8 cellular contexts compared by ENCODE assay signal in genomic region chr22:38982008-38982927, GRCh38. TPM values are rescaled to one million over a fixed set of nuclear protein-coding genes. Genes with fewer than 3 reads are reported as not detected.
DNase-seq lines count a peak whose midpoint lies in the region; ATAC-seq, FAIRE-seq and TF ChIP-seq lines count a peak whose summit lies in the region.

Gene APOBEC3B, plus strand, starts transcription at chr22:38982347. Its CDS starts 107 bp downstream, at chr22:38982454.

- dilution Hi-C loops in endothelial cell of umbilical vein (cut with MboI; ENCODE audit: extremely low pct_ligation_motif_present, low sequenced_read_pairs) = no loop called here

- POLR2A ChIA-PET in endothelial cell of umbilical vein (lab: Charles Lee) = interaction anchor here (0.7 kb wide), 1 partner anchor 333 kb away, joined by 3 read pairs; no protein-coding TSS in a partner anchor

- no peaks in the 10 kb centered on the region for H3K9me1 ChIP-seq in endothelial cell of umbilical vein (replicated peaks; ENCODE audit: control insufficient read depth, extremely low read depth, insufficient read depth, low read length)

- CTCF ChIA-PET in endothelial cell of umbilical vein (lab: Charles Lee) = interaction anchor here (1.0 to 2.7 kb wide), 7 partner anchors 8 to 213 kb away, joined by 3 to 9 read pairs (median 5); no protein-coding TSS in a partner anchor

- H3K4me1 ChIP-seq in endothelial cell of umbilical vein (ENCODE audit: control insufficient read depth, extremely low read depth, insufficient read depth, low read length) (peaks cover 2% of the 10 kb centered on the region), mucosa of descending colon (ENCODE audit: low read depth) (no peaks in the 10 kb centered on the region)

- no peaks in the 10 kb centered on the region for H3K27me3 ChIP-seq in endothelial cell of umbilical vein (ENCODE audit: control insufficient read depth in 2 of 2, insufficient read depth in 2 of 2, low read length in 2 of 2)

- no peak for TF ChIP-seq POLR2A in endothelial cell of umbilical vein (IDR thresholded peaks at IDR 0.05; ENCODE audit: low read depth, low read length)

- H3K36me3 ChIP-seq in endothelial cell of umbilical vein (ENCODE audit: control insufficient read depth in 2 of 2, extremely low read depth in 1 of 2, insufficient read depth in 2 of 2, low read length in 2 of 2) (no peaks in the 10 kb centered on the region), mucosa of descending colon (ENCODE audit: low read depth) (no peaks in the 10 kb centered on the region)

- intact Hi-C loops in endothelial cell of umbilical vein (cut with micrococcal nuclease) = loop anchor here (1.0 to 10.0 kb wide), 2 partner anchors 57 to 110 kb away; partner anchors contain the start of gene CBX6
- intact Hi-C loops in mucosa of descending colon (cut with DNase I, micrococcal nuclease) = no loop called here

- peak; percentile 62 for ATAC-seq in HG02571 (IDR thresholded peaks at IDR 0.05; ENCODE audit: unreplicated experiment)
- ATAC-seq in mucosa of descending colon = peak; percentile 92

- H3K4me3 ChIP-seq in endothelial cell of umbilical vein (replicated peaks in 1 of 3; ENCODE audit: insufficient read depth in 1 of 3, low read depth in 1 of 3, low read length in 3 of 3) (peak within 1 kb of the TSS; percentile 3 to 40 (median 28)), mucosa of descending colon (no peak within 1 kb of the TSS)

- BruUV-seq in endothelial cell of umbilical vein (replicated peaks; lab: Mats Ljungman, UMichigan) = TSS peak; percentile 73

- peak within 1 kb of the TSS; percentile 73 for H2AFZ ChIP-seq in endothelial cell of umbilical vein (ENCODE audit: low read depth, low read length)

- peak within 1 kb of the TSS; percentile 18 for H3K4me2 ChIP-seq in endothelial cell of umbilical vein (ENCODE audit: insufficient read depth, low read length)

- no peak for TF ChIP-seq CTCF in endothelial cell of umbilical vein (IDR thresholded peaks at IDR 0.05; ENCODE audit: extremely low read depth in 1 of 2, insufficient read depth in 1 of 2, low read depth in 1 of 2, low read length in 2 of 2)
- TF ChIP-seq CTCF in mucosa of descending colon (IDR thresholded peaks at IDR 0.05) = no peak

- FAIRE-seq in endothelial cell of umbilical vein (lab: Jason Lieb, UNC) = peak; percentile 98

- H3K9me3 ChIP-seq in endothelial cell of umbilical vein (replicated peaks; ENCODE audit: control insufficient read depth, insufficient read depth, low read length) = no peaks in the 10 kb centered on the region
- no peaks in the 10 kb centered on the region for H3K9me3 ChIP-seq in mucosa of descending colon

- H3K9ac ChIP-seq in endothelial cell of umbilical vein (replicated peaks; ENCODE audit: extremely low read depth, insufficient read depth, low read length) = peak within 1 kb of the TSS; percentile 27

- H4K20me1 ChIP-seq in endothelial cell of umbilical vein (replicated peaks; ENCODE audit: control insufficient read depth, extremely low read depth, insufficient read depth, low read length) = no peaks in the 10 kb centered on the region

- peak; percentile 93 for DNase-seq in GM03348 (ENCODE audit: low spot score)
- peak; percentile 84 for DNase-seq in NCI-H226
- peak; percentile 27 to 45 for DNase-seq in activated CD8-positive, alpha-beta memory T cell treated with anti-CD3 and anti-CD28 coated beads for 1 hour (ENCODE audit: extremely low read depth in 1 of 2, low read depth in 1 of 2)
- peak; percentile 79 for DNase-seq in endothelial cell of umbilical vein (ENCODE audit: low read depth, low spot score)
- DNase-seq in mucosa of descending colon = peak; percentile 79 to 95 (median 89)
- peak; percentile 57 to 60 for DNase-seq in stimulated activated CD8-positive, alpha-beta memory T cell treated with anti-CD3 and anti-CD28 coated beads, Interleukin-2, amount 100 ng/mL, for 48 hours (ENCODE audit: low read depth in 2 of 2)
- DNase-seq in cerebellar nuclear complex (lab: John Stamatoyannopoulos, UW) = no peak

- no peaks in the 10 kb centered on the region for H3K79me2 ChIP-seq in endothelial cell of umbilical vein (ENCODE audit: control insufficient read depth, insufficient read depth, low read length)

- no peak within 1 kb of the TSS for H3K27ac ChIP-seq in endothelial cell of umbilical vein (ENCODE audit: insufficient read depth, low read depth, low read length)

TF ChIP-seq in endothelial cell of umbilical vein, 7 proteins besides CTCF, POLR2A, EP300 and RAD21:
- no peak for TF ChIP-seq POLR2AphosphoS5 (IDR thresholded peaks at IDR 0.05; ENCODE audit: insufficient read depth, low read depth, low read length)
- no peak for TF ChIP-seq EZH2 (IDR thresholded peaks at IDR 0.05; ENCODE audit: borderline replicate concordance, low read depth, low read length, severe bottlenecking)
- peak; percentile 75 for TF ChIP-seq FOS (IDR thresholded peaks at IDR 0.05; ENCODE audit: borderline replicate concordance, insufficient read depth, low read length)
- no peak for TF ChIP-seq GATA2 (IDR thresholded peaks at IDR 0.05; ENCODE audit: insufficient read depth, insufficient read length, low read depth, low read length)
- TF ChIP-seq JUN (IDR thresholded peaks at IDR 0.05; ENCODE audit: borderline replicate concordance, insufficient read depth, insufficient read length, low read depth) = peak; percentile 51
- no peak for TF ChIP-seq MYC (IDR thresholded peaks at IDR 0.05; ENCODE audit: low read depth, low read length)

RNA-seq across cellular contexts. Expression of gene APOBEC3B, which starts in this region (rescaled TPM):
- total RNA-seq in endothelial cell of umbilical vein (10.3 and 13.6 TPM in 2 replicates), mucosa of descending colon (10 to 100 TPM in 2 of 3 donors, 1 to 10 TPM in 1; 8.4 to 49.5 (median 23.6) TPM)
- polyA plus RNA-seq in endothelial cell of umbilical vein = 16.5 and 19.9 TPM in 2 replicates
- polyA plus RNA-seq in endothelial cell of umbilical vein (2011; cell fraction: cytosol; rRNA removed) = 19.6 and 23.6 TPM in 2 replicates
- 10.5 and 13.5 TPM in 2 replicates for polyA plus RNA-seq in endothelial cell of umbilical vein (2011; cell fraction: nucleus; rRNA removed)
- 5.6 and 15.0 TPM in 2 replicates for polyA plus RNA-seq in endothelial cell of umbilical vein (2012)
- polyA minus RNA-seq in endothelial cell of umbilical vein = 12.8 and 13.5 TPM in 2 replicates
- 11.3 TPM for polyA minus RNA-seq in endothelial cell of umbilical vein (2011; cell fraction: cytosol; rRNA and poly(A)+ RNA removed)
- 2.2 and 4.3 TPM in 2 replicates for polyA minus RNA-seq in endothelial cell of umbilical vein (2011; cell fraction: nucleus; rRNA and poly(A)+ RNA removed)

Comparison
In these comparisons a context has a peak if more than half of its experiments do, and no peak if none do; other contexts are left out.
1. DNase-seq: peak in GM03348 (single experiment), NCI-H226 (single experiment), activated CD8-positive, alpha-beta memory T cell treated with anti-CD3 and anti-CD28 coated beads for 1 hour (2 of 2), endothelial cell of umbilical vein (single experiment), mucosa of descending colon (3 of 3) and stimulated activated CD8-positive, alpha-beta memory T cell treated with anti-CD3 and anti-CD28 coated beads, Interleukin-2, amount 100 ng/mL, for 48 hours (2 of 2); none in cerebellar nuclear complex (0 of 2).